In genomic region chr1:206635983-206636354, GRCh38 we compare ENCODE assay signal across 8 cellular contexts. TPM values are rescaled to one million over a fixed set of nuclear protein-coding genes. Genes with fewer than 3 reads are reported as not detected.
DNase-seq lines count a peak whose midpoint lies in the region; ATAC-seq and TF ChIP-seq lines count a peak whose summit lies in the region.

No MANE protein-coding gene starts in this region.

- H2AFZ ChIP-seq in mesenchymal stem cell (ENCODE audit: low read depth, low read length) = peak overlapping the region; percentile 99

- DNase-seq in LNCaP clone FGC (ENCODE audit: low read depth) = no peak
- no peak for DNase-seq in mesenchymal stem cell
- no peak for DNase-seq in anterior cingulate cortex (lab: John Stamatoyannopoulos, UW)
- DNase-seq in head of caudate nucleus = no peak
- DNase-seq in ureter (ENCODE audit: low spot score) = no peak

- no peak overlapping the region for H3K27ac ChIP-seq in mesenchymal stem cell (ENCODE audit: low read length, poor library complexity, severe bottlenecking)

- peak overlapping the region in 1 of 2 experiments; percentile 96 for H3K23ac ChIP-seq in mesenchymal stem cell (ENCODE audit: low read length in 2 of 2)

- no peak overlapping the region for H4K8ac ChIP-seq in mesenchymal stem cell (ENCODE audit: low read length)

- no peak overlapping the region for H2BK12ac ChIP-seq in mesenchymal stem cell (ENCODE audit: low read length in 2 of 2)

- no peaks in the 10 kb centered on the region for H3K9me3 Mint-ChIP-seq in brain

- peak overlapping the region; percentile 98 for H3K4me2 ChIP-seq in mesenchymal stem cell (ENCODE audit: low read length, poor library complexity, severe bottlenecking)

- peak; percentile 9 for ATAC-seq in GM18511 (IDR thresholded peaks at IDR 0.05; ENCODE audit: unreplicated experiment)
- ATAC-seq in HG02973 (IDR thresholded peaks at IDR 0.05; ENCODE audit: unreplicated experiment) = no peak

- peak overlapping the region; percentile 43 for H2BK120ac ChIP-seq in mesenchymal stem cell (ENCODE audit: low read depth, low read length)

- H3K9me3 ChIP-seq in mesenchymal stem cell (ENCODE audit: control insufficient read depth, low read length) = no peaks in the 10 kb centered on the region

- H2BK5ac ChIP-seq in mesenchymal stem cell (ENCODE audit: low read depth, low read length, poor library complexity, severe bottlenecking) = no peak overlapping the region

- TF ChIP-seq CTCF in LNCaP clone FGC (IDR thresholded peaks at IDR 0.05; ENCODE audit: control insufficient read depth, extremely low read depth, insufficient read depth) = no peak
- no peak for TF ChIP-seq CTCF in brain (conservative IDR thresholded peaks at IDR 0.05)

- peaks cover 19% of the 10 kb centered on the region for H3K36me3 Mint-ChIP-seq in brain

- H2AK5ac ChIP-seq in mesenchymal stem cell (ENCODE audit: low read length, severe bottlenecking) = no peak overlapping the region

- peak overlapping the region; percentile 87 to 99 (median 92) for H3K4me3 Mint-ChIP-seq in brain

- peak overlapping the region; percentile 98 for H3K9ac ChIP-seq in mesenchymal stem cell (ENCODE audit: low read length)

- peaks cover 4% of the 10 kb centered on the region for H3K27me3 Mint-ChIP-seq in brain

- peak overlapping the region in 1 of 2 experiments; percentile 93 for H3K4ac ChIP-seq in mesenchymal stem cell (ENCODE audit: low read depth in 1 of 2, low read length in 2 of 2)

- WGBS in mesenchymal stem cell = 2% methylated on average over 7 of the region's 13 CpGs

- no peak overlapping the region for H4K91ac ChIP-seq in mesenchymal stem cell (ENCODE audit: low read length)

- H3K14ac ChIP-seq in mesenchymal stem cell (ENCODE audit: low read length in 2 of 2) = no peak overlapping the region

- intact Hi-C loops in head of caudate nucleus (cut with DNase I) = loop anchor here (10.0 kb wide), 1 partner anchor 279 kb away; no protein-coding TSS in a partner anchor

- peaks cover 57% of the 10 kb centered on the region for H3K4me1 Mint-ChIP-seq in brain

- no peaks in the 10 kb centered on the region for H3K27me3 ChIP-seq in mesenchymal stem cell (ENCODE audit: control insufficient read depth in 1 of 2, insufficient read depth in 1 of 2, low read length in 2 of 2)

- H3K4me3 ChIP-seq in LNCaP clone FGC (ENCODE audit: low read depth, low read length) (peak overlapping the region; percentile 84), mesenchymal stem cell (ENCODE audit: insufficient read depth in 1 of 2, low read depth in 1 of 2, low read length in 2 of 2) (peak overlapping the region; percentile 95 to 99)

- peaks cover 6% of the 10 kb centered on the region for H3K4me1 ChIP-seq in mesenchymal stem cell (ENCODE audit: control insufficient read depth, insufficient read depth, low read depth, low read length)

- H3K18ac ChIP-seq in mesenchymal stem cell (ENCODE audit: low read depth in 1 of 2, low read length in 2 of 2) = peak overlapping the region in 1 of 2 experiments; percentile 96

- peaks cover 9% of the 10 kb centered on the region for H3K79me1 ChIP-seq in mesenchymal stem cell (replicated peaks; ENCODE audit: low read length, poor library complexity, severe bottlenecking)

- peak overlapping the region; percentile 80 for H2BK15ac ChIP-seq in mesenchymal stem cell (ENCODE audit: low read depth, poor library complexity, severe bottlenecking)

- H3K36me3 ChIP-seq in mesenchymal stem cell (ENCODE audit: control insufficient read depth in 1 of 2, insufficient read depth in 2 of 2, low read depth in 1 of 2, low read length in 2 of 2) = peaks cover 3 to 20% of the 10 kb centered on the region in 2 experiments

- H3K27ac Mint-ChIP-seq in brain = peak overlapping the region; percentile 39 to 89 (median 48)

RNA-seq across cellular contexts. Expression of gene DYRK3, which starts 0.6 kb away (rescaled TPM):
- polyA plus RNA-seq in brain (ENCODE audit: insufficient read depth, low read depth, low replicate concordance) = 4.9 TPM
- polyA plus RNA-seq in mesenchymal stem cell (2013, experiment 1 of 2) = 12.2 TPM
- 12.4 TPM for polyA plus RNA-seq in mesenchymal stem cell (2013, experiment 2 of 2)
- 4.8 TPM for total RNA-seq in ureter

RNA-seq across cellular contexts. Expression of gene EIF2D, which starts 23.7 kb away (rescaled TPM):
- 58.6 TPM for polyA plus RNA-seq in brain (ENCODE audit: insufficient read depth, low read depth, low replicate concordance)
- 35.2 TPM for polyA plus RNA-seq in mesenchymal stem cell (2013, experiment 1 of 2)
- 37.7 TPM for polyA plus RNA-seq in mesenchymal stem cell (2013, experiment 2 of 2)
- total RNA-seq in ureter = 58.6 TPM

RNA-seq across cellular contexts. Expression of gene MAPKAPK2, which starts 48.7 kb away (rescaled TPM):
- 86.2 TPM for polyA plus RNA-seq in brain (ENCODE audit: insufficient read depth, low read depth, low replicate concordance)
- polyA plus RNA-seq in mesenchymal stem cell (2013, experiment 1 of 2) = 73.7 TPM
- 75.7 TPM for polyA plus RNA-seq in mesenchymal stem cell (2013, experiment 2 of 2)
- total RNA-seq in ureter = 69.8 TPM
